ENCODE assay signal across 8 cellular contexts in the genomic region with DNA sequence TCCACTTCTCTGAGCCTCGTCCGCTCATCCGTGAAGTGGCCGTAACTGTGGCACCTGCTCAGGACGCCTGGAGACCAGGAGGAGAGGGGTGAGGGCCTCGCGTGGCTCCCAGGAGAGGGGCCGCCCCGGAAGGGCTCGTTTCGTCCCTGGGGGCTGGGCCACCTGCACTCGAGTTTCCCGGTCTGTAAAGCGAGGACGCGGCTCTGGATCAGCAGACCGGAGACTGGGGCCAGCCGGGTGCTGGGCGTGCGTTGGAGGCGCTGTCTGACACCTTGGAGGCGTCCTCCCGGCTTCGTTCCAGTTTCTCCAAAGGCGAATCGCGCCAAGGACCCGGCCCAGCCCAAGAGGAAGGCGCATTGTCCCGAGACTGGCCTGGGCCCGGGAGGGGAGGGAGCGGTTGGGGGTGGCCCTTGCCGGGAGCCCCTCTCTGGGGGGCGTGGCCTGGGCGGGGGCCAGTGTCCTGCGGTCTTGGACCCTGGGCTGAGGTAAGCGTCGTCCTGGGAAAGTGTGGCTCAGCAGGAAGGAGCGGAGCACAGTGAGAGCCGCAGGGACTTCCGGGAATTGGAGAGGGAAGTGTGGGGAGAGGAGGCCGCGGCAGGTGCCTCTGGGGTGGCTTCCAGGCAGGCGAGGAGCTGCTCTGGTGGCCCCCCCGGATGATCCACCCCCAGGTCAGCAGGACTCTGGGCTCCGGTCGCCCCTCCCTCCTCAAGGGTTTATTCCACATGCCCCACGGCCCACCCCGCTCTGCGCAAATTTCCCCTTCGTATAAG.
DNase-seq lines count a peak whose midpoint lies in the region; ATAC-seq and TF ChIP-seq lines count a peak whose summit lies in the region.

No MANE protein-coding gene starts in this region.

- no peak overlapping the region for H4K91ac ChIP-seq in H9 (ENCODE audit: insufficient read length, low read depth, low read length)

- H3K4me1 ChIP-seq in H9 (ENCODE audit: insufficient read depth, low read length): no peaks in the 10 kb centered on the region

- peak overlapping the region; percentile 55 for H3K4me2 ChIP-seq in H9 (ENCODE audit: insufficient read depth, insufficient read length, low read length)

- no peak overlapping the region for H2AK5ac ChIP-seq in H9 (ENCODE audit: insufficient read length, low read length)

- H3K27me3 ChIP-seq in H9 (ENCODE audit: insufficient read depth, low read length): no peaks in the 10 kb centered on the region
- H3K27me3 ChIP-seq in kidney epithelial cell (ENCODE audit: control insufficient read depth, insufficient read depth, low read length): peaks cover 50% of the 10 kb centered on the region

- TF ChIP-seq CTCF in H9 (conservative IDR thresholded peaks at IDR 0.05) (no peak), kidney epithelial cell (IDR thresholded peaks at IDR 0.05; ENCODE audit: insufficient read depth, low read length, poor library complexity, severe bottlenecking) (no peak)

- H3K9ac ChIP-seq in H9 (ENCODE audit: extremely low read depth, insufficient read length, low read length): no peak overlapping the region

- no peaks in the 10 kb centered on the region for H3K79me2 ChIP-seq in H9 (ENCODE audit: insufficient read depth, low read length)

- no peak overlapping the region for H3K56ac ChIP-seq in H9 (ENCODE audit: insufficient read length, low read depth, low read length)

- no peak overlapping the region for H2BK20ac ChIP-seq in H9 (ENCODE audit: low read depth, low read length, poor library complexity, severe bottlenecking)

- H3K4me3 Mint-ChIP-seq in H9: peak overlapping the region; percentile 55 to 72
- H3K4me3 Mint-ChIP-seq in activated T-cell treated with anti-CD3 and anti-CD28 coated beads, Interleukin-2, amount 50 U/mL, for 24 hours: no peak overlapping the region
- H3K4me3 Mint-ChIP-seq in stimulated activated memory B cell treated with anti-CD40 and anti-IgM and Interleukin-4, amounts not matched to agents 10 μg/mL and 1 μg/mL and 100 μg/mL, for 72 hours: peak overlapping the region; percentile 57

- no peaks in the 10 kb centered on the region for H3K79me1 ChIP-seq in H9 (ENCODE audit: insufficient read depth, low read depth, low read length, poor library complexity, severe bottlenecking)

- H3K9me3 ChIP-seq in H9 (ENCODE audit: control insufficient read depth, low read depth, low read length): peaks cover 8% of the 10 kb centered on the region

- H2BK5ac ChIP-seq in H9 (ENCODE audit: insufficient read length, low read length): no peak overlapping the region

- peak overlapping the region; percentile 42; the same call in 1 of the 2 replicates for H3K14ac ChIP-seq in H9 (ENCODE audit: insufficient read depth, low read length)

- H4K8ac ChIP-seq in H9 (replicated peaks; ENCODE audit: insufficient read length, low read depth, low read length): no peak overlapping the region

- H3K27me3 Mint-ChIP-seq in H9 (ENCODE audit: low read depth): peaks cover 51% of the 10 kb centered on the region
- H3K27me3 Mint-ChIP-seq in activated T-cell treated with anti-CD3 and anti-CD28 coated beads, Interleukin-2, amount 50 U/mL, for 24 hours: peaks cover 8% of the 10 kb centered on the region
- peaks cover 52% of the 10 kb centered on the region for H3K27me3 Mint-ChIP-seq in stimulated activated memory B cell treated with anti-CD40 and anti-IgM and Interleukin-4, amounts not matched to agents 10 μg/mL and 1 μg/mL and 100 μg/mL, for 72 hours

- peaks cover 3 to 16% (median 10%) of the 10 kb centered on the region in 3 experiments; a peak in 5 of 7 replicates for H3K36me3 Mint-ChIP-seq in H9 (ENCODE audit: insufficient read depth in 1 of 3, low read depth in 3 of 3)
- H3K36me3 Mint-ChIP-seq in activated T-cell treated with anti-CD3 and anti-CD28 coated beads, Interleukin-2, amount 50 U/mL, for 24 hours (ENCODE audit: low read depth): no peaks in the 10 kb centered on the region
- H3K36me3 Mint-ChIP-seq in stimulated activated memory B cell treated with anti-CD40 and anti-IgM and Interleukin-4, amounts not matched to agents 10 μg/mL and 1 μg/mL and 100 μg/mL, for 72 hours: peaks cover 15% of the 10 kb centered on the region

- H3K27ac ChIP-seq in H9 (ENCODE audit: insufficient read length, low read depth, low read length): no peak overlapping the region
- no peak overlapping the region for H3K27ac ChIP-seq in caudate nucleus (ENCODE audit: low read depth, low read length)

- no CpG with 5 or more reads among the region's 51 CpGs for WGBS in H9 (ENCODE audit: extremely low coverage, insufficient read length, low lambda C conversion rate)

- no peak overlapping the region for H2BK12ac ChIP-seq in H9 (ENCODE audit: insufficient read length, low read depth, low read length)

- peak overlapping the region; percentile 24 for H3K4me3 ChIP-seq in kidney epithelial cell (ENCODE audit: low read depth, low read length)

- no peaks in the 10 kb centered on the region for H3K36me3 ChIP-seq in kidney epithelial cell (ENCODE audit: control insufficient read depth, insufficient read depth, low read length)

- no peak overlapping the region for H3K27ac Mint-ChIP-seq in H9
- H3K27ac Mint-ChIP-seq in activated T-cell treated with anti-CD3 and anti-CD28 coated beads, Interleukin-2, amount 50 U/mL, for 24 hours: peak overlapping the region; percentile 50
- peak overlapping the region; percentile 50 for H3K27ac Mint-ChIP-seq in stimulated activated memory B cell treated with anti-CD40 and anti-IgM and Interleukin-4, amounts not matched to agents 10 μg/mL and 1 μg/mL and 100 μg/mL, for 72 hours

- H3T11ph ChIP-seq in H9 (ENCODE audit: low read length): no peak overlapping the region

- H2AFZ ChIP-seq in H9 (ENCODE audit: low read length): no peak overlapping the region

- no peak overlapping the region for H4K5ac ChIP-seq in H9 (ENCODE audit: insufficient read length, low read depth, low read length)

- peaks cover 4 to 6% of the 10 kb centered on the region in 2 experiments; a peak in 3 of 4 replicates for H3K4me1 Mint-ChIP-seq in H9
- peaks cover 23% of the 10 kb centered on the region for H3K4me1 Mint-ChIP-seq in activated T-cell treated with anti-CD3 and anti-CD28 coated beads, Interleukin-2, amount 50 U/mL, for 24 hours (ENCODE audit: low read depth)
- peaks cover 36% of the 10 kb centered on the region for H3K4me1 Mint-ChIP-seq in stimulated activated memory B cell treated with anti-CD40 and anti-IgM and Interleukin-4, amounts not matched to agents 10 μg/mL and 1 μg/mL and 100 μg/mL, for 72 hours

- no peak for ATAC-seq in stimulated activated memory B cell treated with anti-CD40 and anti-IgM and Interleukin-4, amounts not matched to agents 10 μg/mL and 1 μg/mL and 100 μg/mL, for 72 hours
- ATAC-seq in GM18907 (IDR thresholded peaks at IDR 0.05; ENCODE audit: unreplicated experiment): no peak

- H3K23me2 ChIP-seq in H9 (ENCODE audit: insufficient read length, low read depth, low read length, poor library complexity, severe bottlenecking): peaks cover 5% of the 10 kb centered on the region

- H2BK15ac ChIP-seq in H9 (ENCODE audit: low read depth, low read length): no peak overlapping the region

- no peaks in the 10 kb centered on the region for H4K20me1 ChIP-seq in H9 (ENCODE audit: control insufficient read depth, insufficient read depth, insufficient read length)

- no peak overlapping the region for H2BK120ac ChIP-seq in H9 (ENCODE audit: low read depth, low read length, poor library complexity, severe bottlenecking)

- no peak overlapping the region for H3K23ac ChIP-seq in H9 (ENCODE audit: insufficient read length, low read depth, low read length)

- H3K18ac ChIP-seq in H9 (ENCODE audit: insufficient read length, low read depth, low read length): no peak overlapping the region

- peak; percentile 75 for DNase-seq in H9
- peak; percentile 50 for DNase-seq in activated T-cell treated with anti-CD3 and anti-CD28 coated beads, Interleukin-2, amount 50 U/mL, for 24 hours
- no peak for DNase-seq in kidney epithelial cell (ENCODE audit: low read depth)
- no peak for DNase-seq in caudate nucleus (lab: John Stamatoyannopoulos, UW)
- DNase-seq in HCEC 1CT: no peak
- no peak for DNase-seq in T-helper 2 cell

- peaks cover 12 to 13% of the 10 kb centered on the region in 2 experiments for H3K9me3 Mint-ChIP-seq in H9
- H3K9me3 Mint-ChIP-seq in activated T-cell treated with anti-CD3 and anti-CD28 coated beads, Interleukin-2, amount 50 U/mL, for 24 hours: peaks cover 15% of the 10 kb centered on the region
- peaks cover 20% of the 10 kb centered on the region for H3K9me3 Mint-ChIP-seq in stimulated activated memory B cell treated with anti-CD40 and anti-IgM and Interleukin-4, amounts not matched to agents 10 μg/mL and 1 μg/mL and 100 μg/mL, for 72 hours

- H3K4ac ChIP-seq in H9 (ENCODE audit: low read depth, low read length): no peak overlapping the region

Comparison
In these comparisons a context has a peak if more than half of its experiments do, and no peak if none do; other contexts are left out.
1. DNase-seq: peak in H9 (single experiment) and activated T-cell treated with anti-CD3 and anti-CD28 coated beads, Interleukin-2, amount 50 U/mL, for 24 hours (single experiment); none in kidney epithelial cell (single experiment), caudate nucleus (0 of 61), HCEC 1CT (single experiment) and T-helper 2 cell (0 of 5).
2. H3K27ac Mint-ChIP-seq: peak in activated T-cell treated with anti-CD3 and anti-CD28 coated beads, Interleukin-2, amount 50 U/mL, for 24 hours (single experiment) and stimulated activated memory B cell treated with anti-CD40 and anti-IgM and Interleukin-4, amounts not matched to agents 10 μg/mL and 1 μg/mL and 100 μg/mL, for 72 hours (single experiment); none in H9 (0 of 3).